13 cellular contexts compared by ENCODE assay signal in genomic region chr11:15471709-15472404, GRCh38.
DNase-seq lines count a peak whose midpoint lies in the region; ATAC-seq lines count a peak whose summit lies in the region.
"Had no signal": no experiment of that assay in that cellular context is flagged by ENCODE, and none has a peak within 500 bp of the region (broad histone marks: within the 10 kb centered on the region; RNA-seq: fewer than 3 reads in every experiment).

No MANE protein-coding gene starts in this region.

- ATAC-seq in left colon (peak; percentile 78), Right ventricle myocardium inferior (no peak)

- intact Hi-C loops in left colon (cut with DNase I, micrococcal nuclease), result no loop called here
- intact Hi-C loops in Right ventricle myocardium inferior (cut with DNase I), result no loop called here

- DNase-seq in COLO668 (lab: John Stamatoyannopoulos, UW; ENCODE audit: unreplicated experiment) (peak; percentile 72), NCI-H1105 treated with DMSO at 0.1 percent for 48 hours (lab: John Stamatoyannopoulos, UW) (peak; percentile 93), NCI-H774 (lab: John Stamatoyannopoulos, UW) (peak; percentile 45), left colon (no peak), CD1c-positive myeloid dendritic cell (ENCODE audit: extremely low spot score) (no peak), hippocampal formation (lab: John Stamatoyannopoulos, UW) (no peak), NCI-H1092 (lab: John Stamatoyannopoulos, UW) (no peak), Right ventricle myocardium inferior (ENCODE audit: missing footprints) (no peak)
- DNase-seq: activated CD4-positive, alpha-beta T cell treated with anti-CD3 and anti-CD28 coated beads for 1 hour; Karpas-422; NCI-H2171; ovary; stimulated activated naive CD4-positive, alpha-beta T cell had no signal

Comparison
In these comparisons a context has a peak if more than half of its experiments do, and no peak if none do; other contexts are left out.
1. DNase-seq: peak in COLO668 (single experiment), NCI-H1105 treated with DMSO at 0.1 percent for 48 hours (single experiment) and NCI-H774 (single experiment); none in left colon (0 of 2), CD1c-positive myeloid dendritic cell (single experiment), hippocampal formation (0 of 2), NCI-H1092 (single experiment) and Right ventricle myocardium inferior (single experiment).